8 cellular contexts compared by ENCODE assay signal in the genomic region with DNA sequence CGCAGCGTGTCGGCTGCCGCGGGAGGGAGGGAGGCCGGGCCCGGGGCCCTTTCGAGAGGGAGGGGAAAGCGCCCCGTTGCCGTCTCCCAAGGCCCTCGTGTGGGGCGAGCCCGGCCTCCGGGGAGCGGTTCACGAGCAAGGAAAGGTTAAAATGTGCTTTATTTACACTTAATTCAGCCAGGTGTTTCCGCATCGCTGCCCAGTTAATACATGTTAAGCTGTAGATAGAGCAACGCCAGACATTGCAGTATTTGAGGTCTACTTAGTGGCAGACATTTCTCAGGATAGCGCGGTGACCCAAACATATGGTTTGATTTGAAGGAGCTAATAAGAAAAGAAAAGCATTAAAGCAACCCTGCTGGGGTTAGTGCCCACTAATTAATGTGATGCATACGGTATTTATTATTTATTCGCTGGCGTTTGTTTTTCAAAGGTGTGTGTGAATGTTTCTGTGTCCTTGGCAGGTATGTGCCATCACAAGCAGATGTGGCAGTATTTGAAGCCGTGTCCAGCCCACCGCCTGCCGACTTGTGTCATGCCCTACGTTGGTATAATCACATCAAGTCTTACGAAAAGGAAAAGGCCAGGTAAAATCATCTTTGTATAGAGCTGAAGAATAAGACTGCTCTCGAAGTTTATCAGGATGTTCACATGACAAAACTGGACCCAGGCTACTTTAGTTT. TPM values are rescaled to one million over a fixed set of nuclear protein-coding genes. Genes with fewer than 3 reads are reported as not detected.
A peak's percentile ranks its signal among the peaks of the same experiment; 100 is the strongest.
DNase-seq lines count a peak whose midpoint lies in the region; ATAC-seq, FAIRE-seq and TF ChIP-seq lines count a peak whose summit lies in the region.

No MANE protein-coding gene starts in this region.

- 8% methylated on average over 14 of the region's 31 CpGs for WGBS in suprapubic skin

- H3K36me3 ChIP-seq in brain microvascular endothelial cell (replicated peaks) (peaks cover 34% of the 10 kb centered on the region), kidney epithelial cell (ENCODE audit: control insufficient read depth, insufficient read depth, low read length) (no peaks in the 10 kb centered on the region), suprapubic skin (peaks cover 25% of the 10 kb centered on the region)

- peak overlapping the region; percentile 85 for H3K27ac ChIP-seq in 22Rv1
- peak overlapping the region; percentile 91 for H3K27ac ChIP-seq in brain microvascular endothelial cell
- peak overlapping the region; percentile 94 for H3K27ac ChIP-seq in suprapubic skin

- no peak for TF ChIP-seq CTCF in 22Rv1 (IDR thresholded peaks at IDR 0.05)
- no peak for TF ChIP-seq CTCF in brain microvascular endothelial cell (IDR thresholded peaks at IDR 0.05; ENCODE audit: low read depth, low read length, missing control alignments)
- no peak for TF ChIP-seq CTCF in kidney epithelial cell (IDR thresholded peaks at IDR 0.05; ENCODE audit: insufficient read depth, low read length, poor library complexity, severe bottlenecking)
- no peak for TF ChIP-seq CTCF in suprapubic skin (IDR thresholded peaks at IDR 0.05)

- in situ Hi-C loops in brain microvascular endothelial cell (cut with HindIII; ENCODE audit: low pct_ligation_motif_present, low sequenced_read_pairs), result no loop called here

- H3K27me3 ChIP-seq in brain microvascular endothelial cell (replicated peaks) (no peaks in the 10 kb centered on the region), kidney epithelial cell (ENCODE audit: control insufficient read depth, insufficient read depth, low read length) (no peaks in the 10 kb centered on the region), suprapubic skin (no peaks in the 10 kb centered on the region)

- H3K4me3 ChIP-seq in brain microvascular endothelial cell (ENCODE audit: low read depth, low read length) (peak overlapping the region; percentile 93), kidney epithelial cell (ENCODE audit: low read depth, low read length) (peak overlapping the region; percentile 83), suprapubic skin (peak overlapping the region; percentile 95)

- TF ChIP-seq POLR2A in GM12892 (IDR thresholded peaks at IDR 0.05; ENCODE audit: low read depth, low read length) (no peak), suprapubic skin (IDR thresholded peaks at IDR 0.05) (no peak)

- ATAC-seq in HG02763 (IDR thresholded peaks at IDR 0.05; ENCODE audit: unreplicated experiment), result peak; percentile 49

- peaks cover 32% of the 10 kb centered on the region for H3K4me1 ChIP-seq in suprapubic skin

- peak; percentile 44 for FAIRE-seq in GM12892 (lab: Jason Lieb, UNC)

- no peak for TF ChIP-seq EP300 in suprapubic skin (IDR thresholded peaks at IDR 0.05)

- H3K9me3 ChIP-seq in suprapubic skin, result no peaks in the 10 kb centered on the region

- DNase-seq in GM12892 (ENCODE audit: insufficient read length) (peak; percentile 52), NCI-H226 (peak; percentile 14), brain microvascular endothelial cell (no peak), kidney epithelial cell (ENCODE audit: low read depth) (no peak), suprapubic skin (ENCODE audit: low spot score in 2 of 2) (no peak)
- no peak for DNase-seq in stimulated activated naive CD4-positive, alpha-beta T cell treated with Interleukin-2 at 50 U/mL for 16 hours (lab: John Stamatoyannopoulos, UW)

RNA-seq across cellular contexts. Expression of a gene that starts 0.6 kb away (rescaled TPM):
- 2,082 TPM for polyA plus RNA-seq in GM12892 (2012; ENCODE audit: missing spikeins)
- total RNA-seq in kidney epithelial cell (654 and 772 TPM in 2 replicates), suprapubic skin (100 to 1,000 TPM; 237 to 689 (median 502) TPM)

RNA-seq across cellular contexts. Expression of a gene that starts 1.0 kb away (rescaled TPM):
- polyA plus RNA-seq in GM12892 (2012; ENCODE audit: missing spikeins), result 60.1 TPM
- total RNA-seq in kidney epithelial cell, result 102 and 107 TPM in 2 replicates
- 10 to 100 TPM; 65.7 to 74.2 (median 69.9) TPM for total RNA-seq in suprapubic skin

Comparison
In these comparisons a context has a peak if more than half of its experiments do, and no peak if none do; other contexts are left out.
1. DNase-seq: peak in GM12892 (single experiment) and NCI-H226 (single experiment); none in brain microvascular endothelial cell (single experiment), kidney epithelial cell (single experiment), suprapubic skin (0 of 2) and stimulated activated naive CD4-positive, alpha-beta T cell treated with Interleukin-2 at 50 U/mL for 16 hours (single experiment).
2. Peak in every context shown above with its lines, with median percentiles within 50 percentile points of each other: H3K27ac ChIP-seq and H3K4me3 ChIP-seq.